8 cellular contexts compared by ENCODE assay signal in genomic region chr6:97059473-97059872, GRCh38.
DNase-seq lines count a peak whose midpoint lies in the region; ATAC-seq, FAIRE-seq and TF ChIP-seq lines count a peak whose summit lies in the region.

No MANE protein-coding gene starts in this region.

- ATAC-seq in HG03442 (IDR thresholded peaks at IDR 0.05; ENCODE audit: unreplicated experiment): peak; percentile 83

- H3K14ac ChIP-seq in H1 (ENCODE audit: insufficient read length): no peak overlapping the region

- no peak overlapping the region for H4K5ac ChIP-seq in H1 (ENCODE audit: insufficient read length, low read depth, low read length)

- H4K20me1 ChIP-seq in OCI-LY3 (ENCODE audit: insufficient read depth, low read length) (no peaks in the 10 kb centered on the region), H1 (replicated peaks in 1 of 2; ENCODE audit: control insufficient read depth in 1 of 2, insufficient read depth in 2 of 2, low read length in 2 of 2) (no peaks in the 10 kb centered on the region), neural cell (ENCODE audit: insufficient read depth) (no peaks in the 10 kb centered on the region)

- H2BK120ac ChIP-seq in H1 (replicated peaks; ENCODE audit: low read depth, low read length): no peak overlapping the region

- H3K27me3 ChIP-seq in OCI-LY3 (ENCODE audit: low read depth, low read length): no peaks in the 10 kb centered on the region
- no peaks in the 10 kb centered on the region for H3K27me3 ChIP-seq in H1 (replicated peaks in 1 of 4; ENCODE audit: control insufficient read depth in 3 of 4, extremely low read depth in 1 of 4, insufficient read depth in 3 of 4, low read length in 3 of 4)
- no peaks in the 10 kb centered on the region for H3K27me3 ChIP-seq in neural cell (ENCODE audit: insufficient read depth, low read depth, low read length)

- no peak overlapping the region for H3K18ac ChIP-seq in H1 (ENCODE audit: extremely low read depth, low read length)

- H3K9ac ChIP-seq in OCI-LY3 (ENCODE audit: low read length) (no peak overlapping the region), H1 (replicated peaks in 1 of 4; ENCODE audit: extremely low read depth in 1 of 4, low read depth in 3 of 4, low read length in 3 of 4) (no peak overlapping the region), neural cell (ENCODE audit: low read length) (no peak overlapping the region)

- no peaks in the 10 kb centered on the region for H3K9me2 ChIP-seq in neural cell (ENCODE audit: insufficient read depth, low read length)

- peak; percentile 7 for TF ChIP-seq CTCF in GM20000 (IDR thresholded peaks at IDR 0.05; ENCODE audit: extremely low read depth, missing control alignments)
- TF ChIP-seq CTCF in OCI-LY3 (IDR thresholded peaks at IDR 0.05; ENCODE audit: low read depth, low read length): peak; percentile 61
- TF ChIP-seq CTCF in H1 (IDR thresholded peaks at IDR 0.05; ENCODE audit: control extremely low read depth in 1 of 3, insufficient read depth in 1 of 3, low read depth in 1 of 3, low read length in 3 of 3): peak in 2 of 3 experiments; percentile 18 to 21; a peak in 2 of 4 replicates
- peak; percentile 78 for TF ChIP-seq CTCF in neural cell (IDR thresholded peaks at IDR 0.05; ENCODE audit: poor library complexity, severe bottlenecking)

- H4K8ac ChIP-seq in H1 (ENCODE audit: extremely low read depth, insufficient read depth, low read length): no peak overlapping the region

- no peak overlapping the region for H3K4me2 ChIP-seq in OCI-LY3 (ENCODE audit: low read length)
- no peak overlapping the region for H3K4me2 ChIP-seq in H1 (ENCODE audit: insufficient read depth in 1 of 2, low read depth in 2 of 2, low read length in 2 of 2)
- H3K4me2 ChIP-seq in neural cell (ENCODE audit: low read length): no peak overlapping the region

- H3K9me3 ChIP-seq in OCI-LY3 (ENCODE audit: insufficient read depth, low read length) (no peaks in the 10 kb centered on the region), H1 (ENCODE audit: insufficient read depth in 2 of 2, low read depth in 1 of 2, low read length in 1 of 2) (no peaks in the 10 kb centered on the region), neural cell (ENCODE audit: low read length) (no peaks in the 10 kb centered on the region)

- H3K4me3 ChIP-seq in OCI-LY3 (ENCODE audit: low read length) (no peak overlapping the region), H1 (ENCODE audit: extremely low read depth in 1 of 4, insufficient read depth in 2 of 4, low read depth in 3 of 4, low read length in 4 of 4) (no peak overlapping the region), neural cell (ENCODE audit: low read length) (no peak overlapping the region)

- CTCF ChIA-PET in H1 (lab: Charles Lee; ENCODE audit: partially characterized antibody): interaction anchor here (0.5 to 10.9 kb wide), 16 partner anchors 12 to 537 kb away, joined by 3 to 117 read pairs (median 5); partner anchors contain the start of gene NDUFAF4

- TF ChIP-seq EP300 in H1 (IDR thresholded peaks at IDR 0.05; ENCODE audit: borderline replicate concordance in 1 of 2, low read depth in 2 of 2, low read length in 2 of 2): no peak
- no peak for TF ChIP-seq EP300 in neural cell (conservative IDR thresholded peaks at IDR 0.05; ENCODE audit: poor library complexity, severe bottlenecking)

- no peak overlapping the region for H2BK5ac ChIP-seq in H1 (ENCODE audit: low read depth, low read length)

- no peak overlapping the region for H4K91ac ChIP-seq in H1 (replicated peaks; ENCODE audit: insufficient read length, low read length)

- H3K23me2 ChIP-seq in H1 (ENCODE audit: low read depth, low read length): no peaks in the 10 kb centered on the region; the same call in 1 of the 2 replicates

- POLR2A ChIA-PET in H1 (lab: Charles Lee; ENCODE audit: partially characterized antibody): interaction anchor here (0.6 to 1.2 kb wide), 2 partner anchors 15 to 161 kb away, joined by 3 read pairs; no protein-coding TSS in a partner anchor

- H3K27ac ChIP-seq in OCI-LY3 (ENCODE audit: low read length) (no peak overlapping the region), H1 (ENCODE audit: low read depth, low read length) (no peak overlapping the region), neural cell (ENCODE audit: low read length) (no peak overlapping the region)

- FAIRE-seq in H1 (lab: Jason Lieb, UNC): no peak

- TF ChIP-seq POLR2A in H1 (IDR thresholded peaks at IDR 0.05; ENCODE audit: control extremely low read depth in 1 of 2, low read depth in 2 of 2, low read length in 2 of 2): no peak

- TF ChIP-seq RAD21 in H1 (IDR thresholded peaks at IDR 0.05 in 1 of 2, conservative IDR thresholded peaks at IDR 0.05 in 1 of 2; ENCODE audit: low read depth in 2 of 2, low read length in 2 of 2): peak; percentile 62 to 75
- TF ChIP-seq RAD21 in neural cell (conservative IDR thresholded peaks at IDR 0.05): peak; percentile 87

- no peaks in the 10 kb centered on the region for H3K79me2 ChIP-seq in OCI-LY3 (ENCODE audit: low read length)
- H3K79me2 ChIP-seq in H1 (ENCODE audit: control insufficient read depth in 1 of 2, insufficient read depth in 2 of 2, low read length in 2 of 2): no peaks in the 10 kb centered on the region
- no peaks in the 10 kb centered on the region for H3K79me2 ChIP-seq in neural cell (replicated peaks; ENCODE audit: insufficient read depth, low read length)

- H3K36me3 ChIP-seq in OCI-LY3 (replicated peaks; ENCODE audit: low read depth, low read length) (no peaks in the 10 kb centered on the region), H1 (ENCODE audit: control insufficient read depth in 2 of 4, insufficient read depth in 4 of 4, low read length in 3 of 4) (no peaks in the 10 kb centered on the region), neural cell (ENCODE audit: insufficient read depth, low read length) (no peaks in the 10 kb centered on the region)

- no peaks in the 10 kb centered on the region for H3K79me1 ChIP-seq in H1 (ENCODE audit: low read depth, low read length)

- no peak overlapping the region for H2BK12ac ChIP-seq in H1 (ENCODE audit: low read depth, low read length)

- H3K23ac ChIP-seq in H1 (ENCODE audit: insufficient read length): no peak overlapping the region

- no peak overlapping the region for H3K56ac ChIP-seq in H1 (replicated peaks; ENCODE audit: insufficient read length, low read depth, low read length)

- no peak overlapping the region for H2AK5ac ChIP-seq in H1 (ENCODE audit: low read depth, low read length)

- no peak overlapping the region for H2BK15ac ChIP-seq in H1 (ENCODE audit: low read length)

- peak; percentile 29 for DNase-seq in NCI-H1436 (lab: John Stamatoyannopoulos, UW)
- no peak for DNase-seq in NCI-H1436 treated with DMSO at 0.1 percent for 48 hours (lab: John Stamatoyannopoulos, UW)
- peak; percentile 53 for DNase-seq in GM20000 (ENCODE audit: low spot score)
- DNase-seq in H1 (ENCODE audit: low read depth in 1 of 2, low spot score in 2 of 2): no peak
- DNase-seq in nucleus accumbens (lab: John Stamatoyannopoulos, UW): no peak

- no peak overlapping the region for H2BK20ac ChIP-seq in H1 (ENCODE audit: low read length)

- no peaks in the 10 kb centered on the region for H3F3A ChIP-seq in neural cell (ENCODE audit: insufficient read depth, low read length, poor library complexity, severe bottlenecking)

- H2AFZ ChIP-seq in OCI-LY3 (ENCODE audit: low read depth, low read length): no peak overlapping the region
- no peak overlapping the region for H2AFZ ChIP-seq in H1 (ENCODE audit: low read length)
- no peak overlapping the region for H2AFZ ChIP-seq in neural cell (ENCODE audit: low read depth, low read length)

- H3K4me1 ChIP-seq in OCI-LY3 (ENCODE audit: low read length) (no peaks in the 10 kb centered on the region), H1 (replicated peaks in 1 of 4; ENCODE audit: control insufficient read depth in 3 of 4, insufficient read depth in 4 of 4, low read length in 3 of 4) (peaks cover 0 to under 1% (median 0%) of the 10 kb centered on the region in 4 experiments; a peak in 1 of 7 replicates)

- H3K4ac ChIP-seq in H1 (replicated peaks; ENCODE audit: insufficient read length, low read depth, low read length): no peak overlapping the region

TF ChIP-seq in H1, 55 proteins besides CTCF, POLR2A, EP300 and RAD21 (continues in another document):
- TF ChIP-seq FOSL1 (IDR thresholded peaks at IDR 0.05; ENCODE audit: insufficient read depth, low read depth, low read length) (no peak), KDM4A (IDR thresholded peaks at IDR 0.05; ENCODE audit: low read depth, low read length, severe bottlenecking) (no peak), GABPA (IDR thresholded peaks at IDR 0.05; ENCODE audit: borderline replicate concordance, insufficient read depth, low read length) (no peak), CBX8 (IDR thresholded peaks at IDR 0.05; ENCODE audit: borderline replicate concordance, low read depth, low read length) (no peak), SAP30 (IDR thresholded peaks at IDR 0.05; ENCODE audit: insufficient read depth, insufficient replicate concordance, low read length) (no peak), JUN (IDR thresholded peaks at IDR 0.05; ENCODE audit: low read depth, low read length) (no peak), PHF8 (conservative IDR thresholded peaks at IDR 0.05; ENCODE audit: low read depth, low read length) (no peak), BCL11A (IDR thresholded peaks at IDR 0.05; ENCODE audit: low read depth in 2 of 2, low read length in 2 of 2) (no peak), RXRA (IDR thresholded peaks at IDR 0.05; ENCODE audit: insufficient read depth, low read depth, low read length) (no peak), SIX5 (IDR thresholded peaks at IDR 0.05; ENCODE audit: low read depth, low read length) (no peak), TAF1 (IDR thresholded peaks at IDR 0.05; ENCODE audit: low read depth, low read length) (no peak), JUND (IDR thresholded peaks at IDR 0.05; ENCODE audit: low read length) (no peak)

TF ChIP-seq in neural cell, 6 proteins besides CTCF, POLR2A, EP300 and RAD21:
- TF ChIP-seq EZH2 (IDR thresholded peaks at IDR 0.05; ENCODE audit: borderline replicate concordance, insufficient read depth, low read length, poor library complexity, severe bottlenecking) (no peak), SMC3 (conservative IDR thresholded peaks at IDR 0.05; ENCODE audit: poor library complexity) (peak; percentile 87)

Comparison
In these comparisons a context has a peak if more than half of its experiments do, and no peak if none do; other contexts are left out.
1. DNase-seq: peak in NCI-H1436 (single experiment) and GM20000 (single experiment); none in NCI-H1436 treated with DMSO at 0.1 percent for 48 hours (single experiment), H1 (0 of 2) and nucleus accumbens (0 of 56).
2. CTCF ChIP-seq: peak in every context shown above with its lines; median percentile 78 in neural cell; 61 in OCI-LY3; 20 in H1; 7 in GM20000.